Comparison of ENCODE assay signal across 16 cellular contexts in the genomic region with DNA sequence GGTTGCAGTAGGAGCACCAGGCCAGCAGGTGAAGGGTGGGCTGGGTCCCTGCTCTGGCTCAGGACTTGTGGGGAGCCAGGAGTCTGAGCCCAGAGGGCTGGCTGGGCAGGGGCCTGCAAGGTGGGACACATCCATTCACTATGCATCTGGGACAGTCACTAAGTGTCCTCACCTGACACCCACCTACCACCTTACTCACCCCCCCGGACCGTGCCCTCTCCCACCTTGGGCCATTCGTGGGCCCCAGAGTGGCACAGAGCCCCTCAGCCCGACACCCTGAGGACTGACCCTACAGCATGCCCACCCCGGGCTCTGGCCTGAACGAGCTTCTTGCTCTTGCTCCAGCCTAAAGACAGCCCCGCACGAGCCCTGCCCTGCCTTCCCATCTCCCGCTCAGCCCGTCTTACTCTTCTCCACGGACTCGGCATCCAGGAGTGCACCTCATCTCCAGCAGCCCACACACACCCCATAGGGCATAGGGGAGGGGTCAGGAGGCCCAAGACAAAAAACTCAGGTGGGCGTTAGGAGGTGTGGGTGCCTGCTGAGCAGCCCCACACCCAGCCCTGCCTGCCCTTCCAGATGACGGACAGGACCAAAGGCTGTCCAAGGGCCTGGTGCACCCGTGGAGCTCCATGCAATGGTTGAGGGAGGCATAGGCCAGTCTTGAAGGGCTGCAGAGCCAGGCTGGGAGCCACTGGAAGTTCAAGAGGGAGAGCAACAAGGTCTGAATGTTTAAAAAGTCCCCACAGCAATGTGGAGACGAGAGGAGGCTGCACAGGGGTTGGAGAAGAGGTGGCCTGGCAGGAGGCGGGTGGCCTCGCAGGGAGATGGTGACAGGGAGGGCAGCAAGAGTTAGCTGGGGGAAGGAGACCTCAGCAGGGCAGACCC. TPM values are rescaled to one million over a fixed set of nuclear protein-coding genes. Genes with fewer than 3 reads are reported as not detected.
"Had no signal": no experiment of that assay in that cellular context is flagged by ENCODE, and none has a peak within 500 bp of the region (broad histone marks: within the 10 kb centered on the region; RNA-seq: fewer than 3 reads in every experiment).

No MANE protein-coding gene starts in this region.

- H3K27ac Mint-ChIP-seq: activated CD4-positive, alpha-beta T cell treated with anti-CD3 and anti-CD28 coated beads for 36 hours; activated CD8-positive, alpha-beta T cell treated with anti-CD3 and anti-CD28 coated beads for 36 hours; activated naive CD4-positive, alpha-beta T cell treated with anti-CD3 and anti-CD28 coated beads for 36 hours; activated T-helper 1 cell treated with anti-CD3 and anti-CD28 coated beads, Interleukin-12 subunit alpha, Interleukin-12 subunit beta, Interleukin-2, Interleukin-4 antibody, amounts not matched to agents 30 ng/mL and 10 ng/mL and 1 ng/mL, durations not matched to agents 14 hours and 24 hours and 36 hours; effector memory CD8-positive, alpha-beta T cell; memory B cell; nephron progenitor cell; stimulated activated naive B cell treated with anti-CD40 and anti-IgM and Interleukin-4, amounts not matched to agents 10 μg/mL and 1 μg/mL and 100 μg/mL, for 72 hours had no signal

- H3K36me3 Mint-ChIP-seq: memory B cell; stimulated activated naive B cell treated with anti-CD40 and anti-IgM and Interleukin-4, amounts not matched to agents 10 μg/mL and 1 μg/mL and 100 μg/mL, for 72 hours had no signal

- DNase-seq: activated CD4-positive, alpha-beta T cell treated with anti-CD3 and anti-CD28 coated beads for 36 hours; activated CD8-positive, alpha-beta T cell treated with anti-CD3 and anti-CD28 coated beads for 36 hours; activated naive CD4-positive, alpha-beta T cell treated with anti-CD3 and anti-CD28 coated beads for 36 hours; effector memory CD8-positive, alpha-beta T cell; erythroblast; hypothalamus; nephron progenitor cell; stimulated activated CD4-positive, alpha-beta T cell treated with anti-CD3 and anti-CD28 coated beads, Interleukin-1b, Interleukin-23, amount 100 ng/mL, for 48 hours; stimulated activated naive B cell treated with anti-CD40 and anti-IgM and Interleukin-4, amounts not matched to agents 10 μg/mL and 1 μg/mL and 100 μg/mL, for 72 hours; substantia nigra had no signal

- H3K27me3 ChIP-seq: body of pancreas, pancreas had no signal

- H3K36me3 ChIP-seq: pancreas had no signal

- H3K4me3 ChIP-seq: body of pancreas, pancreas had no signal

- H3K27ac ChIP-seq: body of pancreas, pancreas, VCaP had no signal

- ATAC-seq: activated CD4-positive, alpha-beta T cell treated with anti-CD3 and anti-CD28 coated beads for 36 hours; activated CD8-positive, alpha-beta T cell treated with anti-CD3 and anti-CD28 coated beads for 36 hours; body of pancreas; effector memory CD8-positive, alpha-beta T cell; pancreas; stimulated activated naive B cell treated with anti-CD40 and anti-IgM and Interleukin-4, amounts not matched to agents 10 μg/mL and 1 μg/mL and 100 μg/mL, for 72 hours had no signal

- H3K4me3 Mint-ChIP-seq: activated CD4-positive, alpha-beta T cell treated with anti-CD3 and anti-CD28 coated beads for 36 hours; activated CD8-positive, alpha-beta T cell treated with anti-CD3 and anti-CD28 coated beads for 36 hours; activated naive CD4-positive, alpha-beta T cell treated with anti-CD3 and anti-CD28 coated beads for 36 hours; activated T-helper 1 cell treated with anti-CD3 and anti-CD28 coated beads, Interleukin-12 subunit alpha, Interleukin-12 subunit beta, Interleukin-2, Interleukin-4 antibody, amounts not matched to agents 30 ng/mL and 10 ng/mL and 1 ng/mL, durations not matched to agents 14 hours and 24 hours and 36 hours; central memory CD8-positive, alpha-beta T cell; effector memory CD8-positive, alpha-beta T cell; memory B cell; nephron progenitor cell; stimulated activated naive B cell treated with anti-CD40 and anti-IgM and Interleukin-4, amounts not matched to agents 10 μg/mL and 1 μg/mL and 100 μg/mL, for 72 hours had no signal

- H3K9me3 ChIP-seq: body of pancreas, pancreas had no signal

- H3K27me3 Mint-ChIP-seq: activated CD4-positive, alpha-beta T cell treated with anti-CD3 and anti-CD28 coated beads for 36 hours; activated CD8-positive, alpha-beta T cell treated with anti-CD3 and anti-CD28 coated beads for 36 hours; central memory CD8-positive, alpha-beta T cell had no signal

RNA-seq across cellular contexts. Expression of a gene that starts 27.0 kb away (rescaled TPM):
- total RNA-seq: activated CD4-positive, alpha-beta T cell treated with anti-CD3 and anti-CD28 coated beads for 36 hours; activated CD8-positive, alpha-beta T cell treated with anti-CD3 and anti-CD28 coated beads for 36 hours; activated naive CD4-positive, alpha-beta T cell treated with anti-CD3 and anti-CD28 coated beads for 36 hours; activated T-helper 1 cell treated with anti-CD3 and anti-CD28 coated beads, Interleukin-12 subunit alpha, Interleukin-12 subunit beta, Interleukin-2, Interleukin-4 antibody, amounts not matched to agents 30 ng/mL and 10 ng/mL and 1 ng/mL, durations not matched to agents 14 hours and 24 hours and 36 hours had no signal

RNA-seq across cellular contexts. Expression of a gene that starts 41.3 kb away (rescaled TPM):
- total RNA-seq: activated CD4-positive, alpha-beta T cell treated with anti-CD3 and anti-CD28 coated beads for 36 hours; activated CD8-positive, alpha-beta T cell treated with anti-CD3 and anti-CD28 coated beads for 36 hours; activated naive CD4-positive, alpha-beta T cell treated with anti-CD3 and anti-CD28 coated beads for 36 hours; activated T-helper 1 cell treated with anti-CD3 and anti-CD28 coated beads, Interleukin-12 subunit alpha, Interleukin-12 subunit beta, Interleukin-2, Interleukin-4 antibody, amounts not matched to agents 30 ng/mL and 10 ng/mL and 1 ng/mL, durations not matched to agents 14 hours and 24 hours and 36 hours had no signal
